1 cellular context compared by ENCODE assay signal in the genomic region with DNA sequence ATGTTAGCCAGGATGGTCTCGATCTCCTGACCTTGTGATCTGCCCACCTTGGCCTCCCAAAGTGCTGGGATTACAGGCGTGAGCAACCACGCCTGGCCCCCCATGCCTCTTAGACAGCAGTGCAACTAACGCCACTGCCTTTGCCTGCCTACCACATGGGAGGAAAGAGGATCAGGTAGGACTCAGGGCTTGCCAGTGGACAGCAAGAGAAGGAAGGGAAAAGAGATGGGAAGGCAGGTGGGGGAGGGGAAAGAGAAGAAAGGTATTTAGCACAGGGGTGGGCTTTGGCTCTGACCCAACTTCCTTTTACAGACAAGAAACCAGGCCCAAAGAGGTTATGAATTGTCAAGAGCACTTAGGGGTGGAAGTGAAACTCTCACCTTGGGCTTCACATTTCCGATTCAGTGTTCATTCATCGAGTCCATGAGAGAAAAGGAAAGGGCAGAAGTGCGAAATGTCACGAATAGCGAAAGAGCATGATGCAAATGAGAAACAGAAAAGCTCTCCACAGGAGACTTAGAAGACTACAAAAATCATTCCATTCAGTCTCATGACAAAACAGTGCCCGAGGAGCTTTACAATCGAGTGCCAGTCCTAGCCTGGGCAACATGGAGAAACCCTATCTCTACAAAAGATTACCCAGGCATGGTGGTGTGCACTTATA.
A peak's percentile ranks its signal among the peaks of the same experiment; 100 is the strongest.
TF ChIP-seq lines count a peak whose summit lies in the region.

No MANE protein-coding gene starts in this region.

TF ChIP-seq in GM12878, 131 proteins besides CTCF, POLR2A, EP300 and RAD21 (continued from another document):
- peak; percentile 99 for TF ChIP-seq SKIL (IDR thresholded peaks at IDR 0.05; ENCODE audit: low read depth, poor library complexity, severe bottlenecking)
- no peak for TF ChIP-seq FOXK2 (IDR thresholded peaks at IDR 0.05)
- peak; percentile 91 for TF ChIP-seq POLR2AphosphoS5 (IDR thresholded peaks at IDR 0.05; ENCODE audit: low read length)
- TF ChIP-seq, protein P1, sequence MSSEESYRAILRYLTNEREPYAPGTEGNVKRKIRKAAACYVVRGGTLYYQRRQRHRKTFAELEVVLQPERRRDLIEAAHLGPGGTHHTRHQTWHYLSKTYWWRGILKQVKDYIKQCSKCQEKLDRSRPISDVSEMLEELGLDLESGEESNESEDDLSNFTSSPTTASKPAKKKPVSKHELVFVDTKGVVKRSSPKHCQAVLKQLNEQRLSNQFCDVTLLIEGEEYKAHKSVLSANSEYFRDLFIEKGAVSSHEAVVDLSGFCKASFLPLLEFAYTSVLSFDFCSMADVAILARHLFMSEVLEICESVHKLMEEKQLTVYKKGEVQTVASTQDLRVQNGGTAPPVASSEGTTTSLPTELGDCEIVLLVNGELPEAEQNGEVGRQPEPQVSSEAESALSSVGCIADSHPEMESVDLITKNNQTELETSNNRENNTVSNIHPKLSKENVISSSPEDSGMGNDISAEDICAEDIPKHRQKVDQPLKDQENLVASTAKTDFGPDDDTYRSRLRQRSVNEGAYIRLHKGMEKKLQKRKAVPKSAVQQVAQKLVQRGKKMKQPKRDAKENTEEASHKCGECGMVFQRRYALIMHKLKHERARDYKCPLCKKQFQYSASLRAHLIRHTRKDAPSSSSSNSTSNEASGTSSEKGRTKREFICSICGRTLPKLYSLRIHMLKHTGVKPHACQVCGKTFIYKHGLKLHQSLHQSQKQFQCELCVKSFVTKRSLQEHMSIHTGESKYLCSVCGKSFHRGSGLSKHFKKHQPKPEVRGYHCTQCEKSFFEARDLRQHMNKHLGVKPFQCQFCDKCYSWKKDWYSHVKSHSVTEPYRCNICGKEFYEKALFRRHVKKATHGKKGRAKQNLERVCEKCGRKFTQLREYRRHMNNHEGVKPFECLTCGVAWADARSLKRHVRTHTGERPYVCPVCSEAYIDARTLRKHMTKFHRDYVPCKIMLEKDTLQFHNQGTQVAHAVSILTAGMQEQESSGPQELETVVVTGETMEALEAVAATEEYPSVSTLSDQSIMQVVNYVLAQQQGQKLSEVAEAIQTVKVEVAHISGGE (CRISPR knock-in tag; IDR thresholded peaks at IDR 0.05) = no peak
- TF ChIP-seq TCF7 (IDR thresholded peaks at IDR 0.05; ENCODE audit: borderline replicate concordance) = peak; percentile 54; the same call in 1 of the 2 replicates
- TF ChIP-seq CBFB (IDR thresholded peaks at IDR 0.05; ENCODE audit: low read depth) = no peak; the same call in 1 of the 2 replicates
- TF ChIP-seq EGR1 (IDR thresholded peaks at IDR 0.05; ENCODE audit: borderline replicate concordance in 1 of 2, low read depth in 2 of 2, low read length in 2 of 2) = peak in 1 of 2 experiments; percentile 68; a peak in 1 of 3 replicates
- 0 out of 2 replicates have a peak, but pooled peaks have one; percentile 59 for TF ChIP-seq RCOR1 (conservative IDR thresholded peaks at IDR 0.05; ENCODE audit: low read depth, low read length)
- TF ChIP-seq MEF2A (IDR thresholded peaks at IDR 0.05; ENCODE audit: insufficient read depth, low read depth, low read length) = peak; percentile 88
- TF ChIP-seq CEBPB (IDR thresholded peaks at IDR 0.05; ENCODE audit: borderline replicate concordance in 1 of 2, low read depth in 2 of 2, low read length in 2 of 2) = peak in 1 of 2 experiments; percentile 83; a peak in 2 of 4 replicates
- TF ChIP-seq SPI1 (IDR thresholded peaks at IDR 0.05; ENCODE audit: borderline replicate concordance, insufficient read depth, low read depth, low read length) = peak; percentile 95
- TF ChIP-seq IRF4 (IDR thresholded peaks at IDR 0.05; ENCODE audit: low read depth, low read length) = peak; percentile 96
- peak; percentile 97 for TF ChIP-seq BACH1 (IDR thresholded peaks at IDR 0.05; ENCODE audit: borderline replicate concordance)
- TF ChIP-seq FOXM1 (IDR thresholded peaks at IDR 0.05; ENCODE audit: low read depth, low read length) = peak; percentile 99
- TF ChIP-seq JUND (IDR thresholded peaks at IDR 0.05; ENCODE audit: low read depth, low read length) = no peak
- TF ChIP-seq ZNF274 (IDR thresholded peaks at IDR 0.05; ENCODE audit: insufficient read depth, insufficient read length) = no peak
- no peak for TF ChIP-seq PAX8 (IDR thresholded peaks at IDR 0.05)
- TF ChIP-seq BRCA1 (IDR thresholded peaks at IDR 0.05; ENCODE audit: low read depth, low read length) = no peak
- TF ChIP-seq, protein P2, sequence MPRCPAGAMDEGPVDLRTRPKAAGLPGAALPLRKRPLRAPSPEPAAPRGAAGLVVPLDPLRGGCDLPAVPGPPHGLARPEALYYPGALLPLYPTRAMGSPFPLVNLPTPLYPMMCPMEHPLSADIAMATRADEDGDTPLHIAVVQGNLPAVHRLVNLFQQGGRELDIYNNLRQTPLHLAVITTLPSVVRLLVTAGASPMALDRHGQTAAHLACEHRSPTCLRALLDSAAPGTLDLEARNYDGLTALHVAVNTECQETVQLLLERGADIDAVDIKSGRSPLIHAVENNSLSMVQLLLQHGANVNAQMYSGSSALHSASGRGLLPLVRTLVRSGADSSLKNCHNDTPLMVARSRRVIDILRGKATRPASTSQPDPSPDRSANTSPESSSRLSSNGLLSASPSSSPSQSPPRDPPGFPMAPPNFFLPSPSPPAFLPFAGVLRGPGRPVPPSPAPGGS (IDR thresholded peaks at IDR 0.05; ENCODE audit: borderline replicate concordance, insufficient read depth, low read depth, low read length, poor library complexity, severe bottlenecking) = peak; percentile 96
- TF ChIP-seq RB1 (IDR thresholded peaks at IDR 0.05; ENCODE audit: borderline replicate concordance) = no peak; the same call in 1 of the 2 replicates
